14 cellular contexts compared by ENCODE assay signal in genomic region chrX:17390325-17390992, GRCh38.
"Had no signal": no experiment of that assay in that cellular context is flagged by ENCODE, and none has a peak within 500 bp of the region (broad histone marks: within the 10 kb centered on the region; RNA-seq: fewer than 3 reads in every experiment).

No MANE protein-coding gene starts in this region.

- H3K4me3 ChIP-seq: cardiac muscle cell, colonic mucosa, esophagus squamous epithelium, neural progenitor cell had no signal

- H3K27me3 ChIP-seq: cardiac muscle cell, colonic mucosa, esophagus squamous epithelium, neural progenitor cell had no signal

- H3K9me3 ChIP-seq: colonic mucosa, esophagus squamous epithelium had no signal

- ATAC-seq: left colon; stimulated activated memory B cell treated with anti-CD40 and anti-IgM and Interleukin-4, amounts not matched to agents 10 μg/mL and 1 μg/mL and 100 μg/mL, for 72 hours had no signal

- FAIRE-seq: frontal cortex had no signal

- H3K36me3 ChIP-seq: cardiac muscle cell, colonic mucosa, esophagus squamous epithelium, neural progenitor cell had no signal

- H3K4me1 ChIP-seq: colonic mucosa, esophagus squamous epithelium, neural progenitor cell had no signal

- H3K27ac ChIP-seq: cardiac muscle cell, colonic mucosa, esophagus squamous epithelium, neural progenitor cell had no signal

- DNase-seq: activated CD4-positive, alpha-beta T cell treated with anti-CD3 and anti-CD28 coated beads, Interleukin-2, amount 10 ng/mL, durations not matched to agents 24 days and 14 days; activated CD4-positive, CD25-positive, alpha-beta regulatory T cell; activated CD8-positive, alpha-beta memory T cell treated with anti-CD3 and anti-CD28 coated beads for 24 hours; activated naive CD4-positive, alpha-beta T cell treated with anti-CD3 and anti-CD28 coated beads for 36 hours; colonic mucosa; esophagus squamous epithelium; head of caudate nucleus; immature natural killer cell; left colon; stimulated activated CD4-positive, alpha-beta T cell treated with anti-CD3 and anti-CD28 coated beads, Interleukin-2, amount 100 ng/mL, for 48 hours had no signal
